In the genomic region with DNA sequence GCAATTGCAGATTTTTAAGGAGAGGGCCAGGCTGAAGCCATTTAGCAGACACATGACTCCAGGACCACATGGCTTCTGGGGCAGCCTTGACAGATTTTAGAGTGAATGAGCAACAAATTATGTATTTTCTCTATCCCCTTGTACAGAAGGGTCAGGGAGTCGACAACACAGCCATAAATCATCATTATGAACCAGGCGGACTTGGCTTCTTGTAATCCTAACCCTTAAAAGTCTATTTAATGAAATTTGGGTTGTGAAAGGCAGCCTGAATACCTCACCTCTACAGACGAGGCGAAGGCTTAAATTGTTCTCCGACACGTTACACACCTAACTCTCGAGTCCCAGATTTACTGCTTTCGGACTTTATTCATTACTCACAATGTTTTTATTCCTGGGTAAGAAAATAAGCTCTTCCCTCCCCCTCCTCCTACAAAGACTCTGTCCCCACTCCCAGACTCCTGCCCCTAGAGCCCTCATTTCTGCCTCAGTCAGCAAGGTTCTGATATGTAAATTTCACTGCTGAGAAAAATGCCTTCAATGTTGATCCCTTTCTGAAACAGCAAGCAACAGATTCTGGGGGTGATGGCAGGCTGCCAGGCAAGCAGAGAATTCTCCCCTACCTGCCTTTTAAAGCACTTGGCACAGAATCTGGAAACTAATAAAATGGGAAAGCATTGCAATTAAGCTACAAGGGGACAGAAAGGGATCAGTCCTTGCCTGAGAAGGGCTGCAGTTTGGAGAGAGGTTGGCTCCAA, we compare ENCODE assay signal across 1 cellular context.
TF ChIP-seq lines count a peak whose summit lies in the region.

No MANE protein-coding gene starts in this region.

TF ChIP-seq in IMR-90, 13 proteins besides CTCF, POLR2A, EP300 and RAD21 (continued from another document):
- TF ChIP-seq MXI1 (IDR thresholded peaks at IDR 0.05; ENCODE audit: borderline replicate concordance, low read depth, low read length) (no peak), RFX5 (IDR thresholded peaks at IDR 0.05; ENCODE audit: low read depth, low read length) (no peak), MAFK (IDR thresholded peaks at IDR 0.05; ENCODE audit: low read depth, low read length) (0 out of 2 replicates have a peak, but pooled peaks have one; percentile 14), RCOR1 (IDR thresholded peaks at IDR 0.05; ENCODE audit: insufficient replicate concordance, low read length) (no peak), SMC3 (IDR thresholded peaks at IDR 0.05; ENCODE audit: low read depth, low read length) (no peak)
- TF ChIP-seq, protein P1, sequence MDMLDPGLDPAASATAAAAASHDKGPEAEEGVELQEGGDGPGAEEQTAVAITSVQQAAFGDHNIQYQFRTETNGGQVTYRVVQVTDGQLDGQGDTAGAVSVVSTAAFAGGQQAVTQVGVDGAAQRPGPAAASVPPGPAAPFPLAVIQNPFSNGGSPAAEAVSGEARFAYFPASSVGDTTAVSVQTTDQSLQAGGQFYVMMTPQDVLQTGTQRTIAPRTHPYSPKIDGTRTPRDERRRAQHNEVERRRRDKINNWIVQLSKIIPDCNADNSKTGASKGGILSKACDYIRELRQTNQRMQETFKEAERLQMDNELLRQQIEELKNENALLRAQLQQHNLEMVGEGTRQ (IDR thresholded peaks at IDR 0.05; ENCODE audit: low read depth, low read length) = no peak
